ENCODE assay signal across 1 cellular context in genomic region chr12:121927798-121928197, GRCh38.
TF ChIP-seq lines count a peak whose summit lies in the region.

No MANE protein-coding gene starts in this region.

TF ChIP-seq in GM23338, 12 proteins besides CTCF, POLR2A, EP300 and RAD21 (continued from another document):
- no peak for TF ChIP-seq ZNF462 (CRISPR knock-in tag; IDR thresholded peaks at IDR 0.05)
TF ChIP-seq in GM23338: peak in this region for 0.
